ENCODE assay signal across 27 cellular contexts in genomic region chr6:88985901-88986300, GRCh38.
"Had no signal": no experiment of that assay in that cellular context is flagged by ENCODE, and none has a peak within 500 bp of the region (broad histone marks: within the 10 kb centered on the region; RNA-seq: fewer than 3 reads in every experiment).

No MANE protein-coding gene starts in this region.

- H3K27ac ChIP-seq: epithelial cell of prostate, esophagus muscularis mucosa, gastroesophageal sphincter, left lung, lower lobe of right lung, parathyroid adenoma, psoas muscle, spleen, testis, tibial nerve had no signal

- H3K9me3 Mint-ChIP-seq: immature natural killer cell; memory B cell; naive B cell; nephron; stimulated activated naive B cell treated with anti-CD40 and anti-IgM and Interleukin-4, amounts not matched to agents 10 μg/mL and 1 μg/mL and 100 μg/mL, for 72 hours; stimulated activated naive CD8-positive, alpha-beta T cell treated with anti-CD3 and anti-CD28 coated beads, Interleukin-15, amount 100 ng/mL, for 72 hours had no signal

- H3K4me3 Mint-ChIP-seq: immature natural killer cell; memory B cell; naive B cell; nephron; stimulated activated naive B cell treated with anti-CD40 and anti-IgM and Interleukin-4, amounts not matched to agents 10 μg/mL and 1 μg/mL and 100 μg/mL, for 72 hours; stimulated activated naive CD8-positive, alpha-beta T cell treated with anti-CD3 and anti-CD28 coated beads, Interleukin-15, amount 100 ng/mL, for 72 hours had no signal

- H3K36me3 Mint-ChIP-seq: immature natural killer cell; memory B cell; naive B cell; stimulated activated naive B cell treated with anti-CD40 and anti-IgM and Interleukin-4, amounts not matched to agents 10 μg/mL and 1 μg/mL and 100 μg/mL, for 72 hours had no signal

- H3K9ac ChIP-seq: parathyroid adenoma had no signal

- DNase-seq: effector memory CD4-positive, alpha-beta T cell; foreskin fibroblast; glutamatergic neuron; immature natural killer cell; left lung; lower lobe of right lung; midbrain; naive B cell; occipital lobe; psoas muscle; spleen; stimulated activated CD4-positive, alpha-beta T cell treated with anti-CD3 and anti-CD28 coated beads, Interleukin-15, amount 100 ng/mL, for 24 hours; stimulated activated CD4-positive, alpha-beta T cell treated with anti-CD3 and anti-CD28 coated beads, Interleukin-1b, Interleukin-23, amount 100 ng/mL, for 48 hours; stimulated activated CD4-positive, alpha-beta T cell treated with anti-CD3 and anti-CD28 coated beads, Interleukin-4, amount 100 ng/mL, for 24 hours; stimulated activated naive B cell treated with anti-CD40 and anti-IgM and Interleukin-4, amounts not matched to agents 10 μg/mL and 1 μg/mL and 100 μg/mL, for 72 hours; stimulated activated naive CD8-positive, alpha-beta T cell treated with anti-CD3 and anti-CD28 coated beads, Interleukin-15, amount 100 ng/mL, for 72 hours; testis had no signal

- FAIRE-seq: endometrium, keratinocyte had no signal

- H2AFZ ChIP-seq: parathyroid adenoma had no signal

- H3K4me1 Mint-ChIP-seq: immature natural killer cell; memory B cell; stimulated activated naive B cell treated with anti-CD40 and anti-IgM and Interleukin-4, amounts not matched to agents 10 μg/mL and 1 μg/mL and 100 μg/mL, for 72 hours; stimulated activated naive CD8-positive, alpha-beta T cell treated with anti-CD3 and anti-CD28 coated beads, Interleukin-15, amount 100 ng/mL, for 72 hours had no signal

- H3K79me2 ChIP-seq: parathyroid adenoma had no signal

- ATAC-seq: gastroesophageal sphincter; left lung; lower lobe of right lung; psoas muscle; sciatic nerve; stimulated activated naive B cell treated with anti-CD40 and anti-IgM and Interleukin-4, amounts not matched to agents 10 μg/mL and 1 μg/mL and 100 μg/mL, for 72 hours; stimulated activated naive CD8-positive, alpha-beta T cell treated with anti-CD3 and anti-CD28 coated beads, Interleukin-15, amount 100 ng/mL, for 72 hours had no signal

- H3K27me3 Mint-ChIP-seq: memory B cell; naive B cell; stimulated activated naive B cell treated with anti-CD40 and anti-IgM and Interleukin-4, amounts not matched to agents 10 μg/mL and 1 μg/mL and 100 μg/mL, for 72 hours; stimulated activated naive CD8-positive, alpha-beta T cell treated with anti-CD3 and anti-CD28 coated beads, Interleukin-15, amount 100 ng/mL, for 72 hours had no signal

- H3K27ac Mint-ChIP-seq: immature natural killer cell; memory B cell; naive B cell; stimulated activated naive B cell treated with anti-CD40 and anti-IgM and Interleukin-4, amounts not matched to agents 10 μg/mL and 1 μg/mL and 100 μg/mL, for 72 hours; stimulated activated naive CD8-positive, alpha-beta T cell treated with anti-CD3 and anti-CD28 coated beads, Interleukin-15, amount 100 ng/mL, for 72 hours had no signal

- H3K9me3 ChIP-seq: esophagus muscularis mucosa, gastroesophageal sphincter, left lung, lower lobe of right lung, psoas muscle, spleen, testis, tibial nerve had no signal

- H3K36me3 ChIP-seq: esophagus muscularis mucosa, gastroesophageal sphincter, left lung, lower lobe of right lung, spleen, tibial nerve had no signal

- H3K4me3 ChIP-seq: esophagus muscularis mucosa, gastroesophageal sphincter, left lung, lower lobe of right lung, psoas muscle, spleen, testis, tibial nerve had no signal

- H3K27me3 ChIP-seq: esophagus muscularis mucosa, gastroesophageal sphincter, left lung, spleen, testis, tibial nerve had no signal
